ENCODE assay signal across 9 cellular contexts in genomic region chr11:101916422-101916821, GRCh38. TPM values are rescaled to one million over a fixed set of nuclear protein-coding genes. Genes with fewer than 3 reads are reported as not detected.
DNase-seq lines count a peak whose midpoint lies in the region; ATAC-seq, FAIRE-seq and TF ChIP-seq lines count a peak whose summit lies in the region.
"Had no signal": no experiment of that assay in that cellular context is flagged by ENCODE, and none has a peak within 500 bp of the region (broad histone marks: within the 10 kb centered on the region; RNA-seq: fewer than 3 reads in every experiment).

Gene ANGPTL5 (minus strand): TSS chr11:101916522. CDS start chr11:101907909, 8,613 bp downstream.

- H3K27ac ChIP-seq in C4-2B (peak within 1 kb of the TSS; percentile 63), PC-3 (ENCODE audit: low read length) (peak within 1 kb of the TSS; percentile 54), osteoblast (ENCODE audit: low read depth, low read length) (peak within 1 kb of the TSS; percentile 92)

- peak within 1 kb of the TSS; percentile 78 for H3K4me3 ChIP-seq in PC-3 (ENCODE audit: low read length)
- H3K4me3 ChIP-seq in epithelial cell of esophagus (ENCODE audit: low read length) = peak within 1 kb of the TSS; percentile 72
- H3K4me3 ChIP-seq in osteoblast (ENCODE audit: insufficient read depth, low read length) = peak within 1 kb of the TSS; percentile 80

- H3K36me3 ChIP-seq in PC-3 (ENCODE audit: low read depth, low read length) (no peaks in the 10 kb centered on the region), osteoblast (ENCODE audit: insufficient read depth, low read length) (no peaks in the 10 kb centered on the region)

- H3K9me3 ChIP-seq in PC-3 (ENCODE audit: low read length) (no peaks in the 10 kb centered on the region), osteoblast (ENCODE audit: low read depth, low read length) (no peaks in the 10 kb centered on the region)

- no peaks in the 10 kb centered on the region for H3K9me2 ChIP-seq in PC-3 (replicated peaks; ENCODE audit: low read length)

- H4K20me1 ChIP-seq in PC-3 (ENCODE audit: low read length) = no peaks in the 10 kb centered on the region
- H4K20me1 ChIP-seq in osteoblast (ENCODE audit: insufficient read depth, low read length) = no peaks in the 10 kb centered on the region

- H3K4me2 ChIP-seq in PC-3 (ENCODE audit: low read length) (peak within 1 kb of the TSS; percentile 84), osteoblast (ENCODE audit: insufficient read depth, low read length) (peak within 1 kb of the TSS; percentile 91)

- no peaks in the 10 kb centered on the region for H3K27me3 ChIP-seq in PC-3 (ENCODE audit: low read length)
- H3K27me3 ChIP-seq in osteoblast (ENCODE audit: insufficient read depth, low read length) = no peaks in the 10 kb centered on the region

- DNase-seq in PC-3 (no peak), epithelial cell of esophagus (ENCODE audit: low read depth) (no peak), osteoblast (ENCODE audit: insufficient read length, low spot score, missing footprints) (no peak), urothelium cell line (ENCODE audit: low spot score) (no peak), posterior vena cava (ENCODE audit: low spot score) (no peak)

- POLR2A ChIA-PET in PC-3 (lab: Charles Lee; ENCODE audit: unreplicated experiment) = no interaction called here

- peak within 1 kb of the TSS; percentile 66 for H3K9ac ChIP-seq in PC-3 (ENCODE audit: low read length)

- intact Hi-C loops in PC-3 (cut with micrococcal nuclease) = loop anchor here (5.0 to 10.0 kb wide), 3 partner anchors 196 to 428 kb away; partner anchors contain the start of genes BIRC2 and YAP1
- intact Hi-C loops in posterior vena cava (cut with DNase I) = no loop called here

- CTCF ChIA-PET in PC-3 (lab: Charles Lee) = no interaction called here

- no peaks in the 10 kb centered on the region for H3F3A ChIP-seq in PC-3 (ENCODE audit: low read length, unreplicated experiment)

- H2AFZ ChIP-seq in PC-3 (ENCODE audit: low read length) (peak within 1 kb of the TSS; percentile 84), osteoblast (ENCODE audit: low read length) (peak within 1 kb of the TSS; percentile 88)

- no peak for FAIRE-seq in urothelium cell line (lab: Jason Lieb, UNC)

- TF ChIP-seq CTCF in C4-2B (conservative IDR thresholded peaks at IDR 0.05) (no peak), PC-3 (conservative IDR thresholded peaks at IDR 0.05; ENCODE audit: low read depth, low read length) (no peak), epithelial cell of esophagus (IDR thresholded peaks at IDR 0.05; ENCODE audit: insufficient read depth, low read depth, low read length, missing control alignments) (no peak), osteoblast (IDR thresholded peaks at IDR 0.05; ENCODE audit: extremely low read depth, low read depth, low read length) (no peak)

- BruUV-seq in PC-3 (replicated peaks; lab: Mats Ljungman, UMichigan) = no TSS peak

- no peak for ATAC-seq in PC-3
- ATAC-seq in HG03378 (IDR thresholded peaks at IDR 0.05; ENCODE audit: unreplicated experiment) = no peak
- ATAC-seq in GM21528 (IDR thresholded peaks at IDR 0.05; ENCODE audit: low FRiP score, unreplicated experiment) = no peak

- H3K4me1 ChIP-seq in PC-3 (ENCODE audit: insufficient read depth, low read length) = peaks cover 43% of the 10 kb centered on the region
- H3K4me1 ChIP-seq in osteoblast (ENCODE audit: insufficient read depth, low read length) = peaks cover 36% of the 10 kb centered on the region

- no peaks in the 10 kb centered on the region for H3K79me2 ChIP-seq in PC-3 (ENCODE audit: low read length)
- peaks cover 3% of the 10 kb centered on the region for H3K79me2 ChIP-seq in osteoblast (ENCODE audit: insufficient read depth, low read length)

RNA-seq across cellular contexts. Expression of gene ANGPTL5, which starts in this region (rescaled TPM):
- total RNA-seq in PC-3 (2014; rRNA removed) = not detected in 2 replicates
- 1.2 and 1.8 TPM in 2 replicates for total RNA-seq in osteoblast
- 1 to 10 TPM; 1.1 to 6.8 TPM for total RNA-seq in posterior vena cava
- total RNA-seq: pulmonary artery endothelial cell had no signal
